ENCODE assay signal across 1 cellular context in genomic region chr16:81569361-81570034, GRCh38.
A peak's percentile ranks its signal among the peaks of the same experiment; 100 is the strongest.
TF ChIP-seq lines count a peak whose summit lies in the region.

No MANE protein-coding gene starts in this region.

TF ChIP-seq in HepG2, 621 proteins besides CTCF, POLR2A, EP300 and RAD21 (continued from another document and continues in another):
- TF ChIP-seq TFDP1 (CRISPR knock-in tag; IDR thresholded peaks at IDR 0.05; ENCODE audit: borderline replicate concordance) (no peak), ZNF749 (CRISPR knock-in tag; IDR thresholded peaks at IDR 0.05; ENCODE audit: borderline replicate concordance) (no peak), RERE (CRISPR knock-in tag; IDR thresholded peaks at IDR 0.05; ENCODE audit: low read depth) (no peak), ZNF256 (CRISPR knock-in tag; conservative IDR thresholded peaks at IDR 0.05) (no peak), KLF11 (CRISPR knock-in tag; IDR thresholded peaks at IDR 0.05) (no peak), ATF2 (CRISPR knock-in tag; IDR thresholded peaks at IDR 0.05) (no peak), PHF21A (CRISPR knock-in tag; IDR thresholded peaks at IDR 0.05) (peak; percentile 38; the same call in 1 of the 2 replicates), ZNF264 (CRISPR knock-in tag; IDR thresholded peaks at IDR 0.05) (no peak), ZNF501 (CRISPR knock-in tag; IDR thresholded peaks at IDR 0.05) (0 out of 2 replicates have a peak, but pooled peaks have one; percentile 23), MBNL3 (CRISPR knock-in tag; conservative IDR thresholded peaks at IDR 0.05) (no peak), ZBTB2 (CRISPR knock-in tag; IDR thresholded peaks at IDR 0.05; ENCODE audit: low read depth) (no peak), ZSCAN9 (CRISPR knock-in tag; IDR thresholded peaks at IDR 0.05; ENCODE audit: borderline replicate concordance) (no peak), NONO (IDR thresholded peaks at IDR 0.05) (no peak), NONO (CRISPR knock-in tag; conservative IDR thresholded peaks at IDR 0.05) (no peak), AKAP8 (CRISPR knock-in tag; IDR thresholded peaks at IDR 0.05) (no peak), ZNF549 (CRISPR knock-in tag; IDR thresholded peaks at IDR 0.05) (no peak), GMEB1 (CRISPR knock-in tag; IDR thresholded peaks at IDR 0.05; ENCODE audit: borderline replicate concordance) (no peak), ZNF7 (CRISPR knock-in tag; IDR thresholded peaks at IDR 0.05) (no peak), ATM (IDR thresholded peaks at IDR 0.05; ENCODE audit: borderline replicate concordance) (no peak), ADNP (CRISPR knock-in tag; IDR thresholded peaks at IDR 0.05) (peak; percentile 43; the same call in 1 of the 2 replicates), ZNF329 (CRISPR knock-in tag; IDR thresholded peaks at IDR 0.05; ENCODE audit: low read depth) (no peak), SALL1 (CRISPR knock-in tag; IDR thresholded peaks at IDR 0.05) (no peak), ARID5B (CRISPR knock-in tag; IDR thresholded peaks at IDR 0.05) (no peak), ZBTB38 (CRISPR knock-in tag; IDR thresholded peaks at IDR 0.05) (0 out of 2 replicates have a peak, but pooled peaks have one; percentile 11), FUBP1 (CRISPR knock-in tag; IDR thresholded peaks at IDR 0.05; ENCODE audit: borderline replicate concordance) (no peak), TCF7 (IDR thresholded peaks at IDR 0.05; ENCODE audit: low read depth) (no peak), GMEB2 (CRISPR knock-in tag; IDR thresholded peaks at IDR 0.05; ENCODE audit: low read depth) (no peak), ZNF350 (CRISPR knock-in tag; IDR thresholded peaks at IDR 0.05; ENCODE audit: borderline replicate concordance, low read depth) (no peak), TCF7L2 (IDR thresholded peaks at IDR 0.05; ENCODE audit: low read depth, low read length) (no peak), CAMTA2 (CRISPR knock-in tag; IDR thresholded peaks at IDR 0.05; ENCODE audit: borderline replicate concordance) (no peak)
